ENCODE assay signal across 16 cellular contexts in genomic region chr12:86826051-86826450, GRCh38.
"Had no signal": no experiment of that assay in that cellular context is flagged by ENCODE, and none has a peak within 500 bp of the region (broad histone marks: within the 10 kb centered on the region; RNA-seq: fewer than 3 reads in every experiment).

No MANE protein-coding gene starts in this region.

- H3K4me1 ChIP-seq: heart left ventricle, right atrium auricular region, tibial artery, upper lobe of left lung, uterus had no signal

- H3K4me3 ChIP-seq: heart left ventricle, right atrium auricular region, smooth muscle cell, tibial artery, upper lobe of left lung, uterus had no signal

- H3K9me3 ChIP-seq: heart left ventricle, neutrophil, right atrium auricular region, tibial artery, upper lobe of left lung, uterus had no signal

- H3K27me3 ChIP-seq: heart left ventricle, neutrophil, right atrium auricular region, tibial artery, upper lobe of left lung, uterus had no signal

- H3K36me3 ChIP-seq: heart left ventricle, neutrophil, right atrium auricular region, tibial artery, upper lobe of left lung, uterus had no signal

- ATAC-seq: esophagus mucosa; heart left ventricle; naive thymus-derived CD4-positive, alpha-beta T cell; stimulated activated memory B cell treated with anti-CD40 and anti-IgM and Interleukin-4, amounts not matched to agents 10 μg/mL and 1 μg/mL and 100 μg/mL, for 72 hours had no signal

- H3K4me2 ChIP-seq: smooth muscle cell had no signal

- DNase-seq: effector memory CD4-positive, alpha-beta T cell; heart left ventricle; hippocampal formation; kidney glomerular epithelial cell; mammary epithelial cell; naive thymus-derived CD4-positive, alpha-beta T cell; nephron progenitor cell; stimulated activated CD4-positive, alpha-beta T cell treated with anti-CD3 and anti-CD28 coated beads, Interleukin-4, amount 100 ng/mL, for 24 hours; tibial artery; upper lobe of left lung; uterus had no signal

- H3K27ac ChIP-seq: heart left ventricle, neutrophil, right atrium auricular region, tibial artery, upper lobe of left lung, uterus had no signal
